In genomic region chr3:169241575-169241927, GRCh38 we compare ENCODE assay signal across 12 cellular contexts.
A peak's percentile ranks its signal among the peaks of the same experiment; 100 is the strongest.
DNase-seq lines count a peak whose midpoint lies in the region; ATAC-seq and TF ChIP-seq lines count a peak whose summit lies in the region.
"Had no signal": no experiment of that assay in that cellular context is flagged by ENCODE, and none has a peak within 500 bp of the region (broad histone marks: within the 10 kb centered on the region; RNA-seq: fewer than 3 reads in every experiment).

No MANE protein-coding gene starts in this region.

- peak overlapping the region; percentile 34 for H3K27ac ChIP-seq in RWPE2 (ENCODE audit: poor library complexity, severe bottlenecking)
- H3K27ac ChIP-seq in epithelial cell of prostate = peak overlapping the region; percentile 65
- H3K27ac ChIP-seq in adrenal gland = no peak overlapping the region
- H3K27ac ChIP-seq in transverse colon = peak overlapping the region in 1 of 4 donors; percentile 19

- H3K36me3 ChIP-seq in RWPE2 (ENCODE audit: low read depth) (no peaks in the 10 kb centered on the region), adrenal gland (replicated peaks in 1 of 2) (no peaks in the 10 kb centered on the region), transverse colon (no peaks in the 10 kb centered on the region)

- TF ChIP-seq POLR2A in adrenal gland (IDR thresholded peaks at IDR 0.05) (no peak), transverse colon (IDR thresholded peaks at IDR 0.05) (no peak)

- peak overlapping the region in 2 of 3 experiments; percentile 26 to 84 for H3K4me3 Mint-ChIP-seq in nephron
- no peak overlapping the region for H3K4me3 Mint-ChIP-seq in activated naive CD4-positive, alpha-beta T cell treated with anti-CD3 and anti-CD28 coated beads for 36 hours
- H3K4me3 Mint-ChIP-seq: activated naive CD8-positive, alpha-beta T cell had no signal

- no peaks in the 10 kb centered on the region for H3K9me3 ChIP-seq in RWPE2 (ENCODE audit: severe bottlenecking)
- H3K9me3 ChIP-seq in adrenal gland (replicated peaks in 1 of 3) = no peaks in the 10 kb centered on the region
- no peaks in the 10 kb centered on the region for H3K9me3 ChIP-seq in transverse colon

- ATAC-seq in RWPE2 (ENCODE audit: low read depth) = peak; percentile 47; the same call in 1 of the 3 replicates

- DNase-seq in AG20443 (ENCODE audit: low spot score) (peak; percentile 27), RWPE2 (ENCODE audit: low spot score) (no peak), epithelial cell of prostate (ENCODE audit: low read depth, low spot score) (no peak), adrenal gland (no peak), transverse colon (no peak), NCI-H1417 treated with DMSO at 0.1 percent for 48 hours (lab: John Stamatoyannopoulos, UW) (no peak)
- no peak for DNase-seq in activated naive CD4-positive, alpha-beta T cell treated with anti-CD3 and anti-CD28 coated beads for 36 hours
- DNase-seq: activated CD4-positive, alpha-beta T cell treated with anti-CD3 and anti-CD28 coated beads, Interleukin-2, amount 50 U/mL, for 48 hours; AML-193; NCI-H526 treated with DMSO at 0.1 percent for 48 hours had no signal

- CTCF ChIA-PET in activated naive CD4-positive, alpha-beta T cell treated with anti-CD3 and anti-CD28 coated beads for 36 hours (lab: Charles Lee) = interaction anchor here (1.0 kb wide), 1 partner anchor 28 kb away, joined by 3 read pairs; no protein-coding TSS in a partner anchor

- H3K27me3 Mint-ChIP-seq in nephron (ENCODE audit: low read depth) = peaks cover 5% of the 10 kb centered on the region
- peaks cover 21% of the 10 kb centered on the region for H3K27me3 Mint-ChIP-seq in activated naive CD4-positive, alpha-beta T cell treated with anti-CD3 and anti-CD28 coated beads for 36 hours (ENCODE audit: low read depth)

- H3K4me1 ChIP-seq in RWPE2 (ENCODE audit: insufficient read depth, poor library complexity, severe bottlenecking) = peaks cover 17% of the 10 kb centered on the region
- H3K4me1 ChIP-seq in adrenal gland (replicated peaks in 1 of 2) = no peaks in the 10 kb centered on the region
- H3K4me1 ChIP-seq in transverse colon = peaks cover 0 to 21% (median 10%) of the 10 kb centered on the region in 4 donors

- peak overlapping the region; percentile 51 to 90 (median 52) for H3K27ac Mint-ChIP-seq in nephron
- H3K27ac Mint-ChIP-seq in activated naive CD4-positive, alpha-beta T cell treated with anti-CD3 and anti-CD28 coated beads for 36 hours = no peak overlapping the region
- H3K27ac Mint-ChIP-seq: activated naive CD8-positive, alpha-beta T cell had no signal

- no peak for TF ChIP-seq EP300 in transverse colon (IDR thresholded peaks at IDR 0.05; ENCODE audit: low read depth)

- H3K36me3 Mint-ChIP-seq in nephron (ENCODE audit: low read depth) = no peaks in the 10 kb centered on the region
- no peaks in the 10 kb centered on the region for H3K36me3 Mint-ChIP-seq in activated naive CD4-positive, alpha-beta T cell treated with anti-CD3 and anti-CD28 coated beads for 36 hours (ENCODE audit: low read depth)
- H3K36me3 Mint-ChIP-seq: activated naive CD8-positive, alpha-beta T cell had no signal

- H3K4me3 ChIP-seq in RWPE2 (ENCODE audit: severe bottlenecking) = peak overlapping the region; percentile 12
- H3K4me3 ChIP-seq in adrenal gland = peak overlapping the region in 1 of 4 donors; percentile 26
- H3K4me3 ChIP-seq in transverse colon = no peak overlapping the region

- WGBS in adrenal gland, 4 donors = 56 to 64% (median 58%) methylated on average over 1 of the region's 1 CpG
- 61 to 69% methylated on average over 1 of the region's 1 CpG for WGBS in transverse colon (ENCODE audit: low coverage in 1 of 2), 2 donors

- TF ChIP-seq CTCF in RWPE2 (IDR thresholded peaks at IDR 0.05; ENCODE audit: poor library complexity, severe bottlenecking) (no peak), nephron (IDR thresholded peaks at IDR 0.05; ENCODE audit: unreplicated experiment in 3 of 3) (no peak), adrenal gland (IDR thresholded peaks at IDR 0.05) (no peak), transverse colon (IDR thresholded peaks at IDR 0.05) (no peak)

- no peaks in the 10 kb centered on the region for H3K9me3 Mint-ChIP-seq in nephron
- H3K9me3 Mint-ChIP-seq in activated naive CD4-positive, alpha-beta T cell treated with anti-CD3 and anti-CD28 coated beads for 36 hours = no peaks in the 10 kb centered on the region

- in situ Hi-C loops in transverse colon (cut with MboI; ENCODE audit: low pct_ligation_motif_present in 1 of 4, low pct_unique_long_range_greater_than_20kb in 1 of 4, low sequenced_read_pairs in 3 of 4) = loop anchor here in 1 of 4 donors (25.0 kb wide), 1 partner anchor 96 kb away; no protein-coding TSS in a partner anchor

- intact Hi-C loops in adrenal gland (cut with DNase I) = no loop called here
- intact Hi-C loops in transverse colon (cut with DNase I; ENCODE audit: low total_unique reads) = no loop called here
- intact Hi-C loops in activated naive CD4-positive, alpha-beta T cell treated with anti-CD3 and anti-CD28 coated beads for 36 hours (cut with micrococcal nuclease) = no loop called here

- no peaks in the 10 kb centered on the region for H3K27me3 ChIP-seq in RWPE2 (ENCODE audit: insufficient read depth, poor library complexity, severe bottlenecking)
- peaks cover 17% of the 10 kb centered on the region for H3K27me3 ChIP-seq in adrenal gland
- H3K27me3 ChIP-seq in transverse colon = no peaks in the 10 kb centered on the region

- H3K4me1 Mint-ChIP-seq in nephron = peaks cover 42% of the 10 kb centered on the region
- H3K4me1 Mint-ChIP-seq in activated naive CD4-positive, alpha-beta T cell treated with anti-CD3 and anti-CD28 coated beads for 36 hours (ENCODE audit: low read depth) = peaks cover 5% of the 10 kb centered on the region

Comparison
In these comparisons a context has a peak if more than half of its experiments do, and no peak if none do; other contexts are left out.
1. H3K27ac ChIP-seq: peak in RWPE2 (single experiment) and epithelial cell of prostate (single experiment); none in adrenal gland (0 of 5).